Comparison of ENCODE assay signal across 1 cellular context in the genomic region with DNA sequence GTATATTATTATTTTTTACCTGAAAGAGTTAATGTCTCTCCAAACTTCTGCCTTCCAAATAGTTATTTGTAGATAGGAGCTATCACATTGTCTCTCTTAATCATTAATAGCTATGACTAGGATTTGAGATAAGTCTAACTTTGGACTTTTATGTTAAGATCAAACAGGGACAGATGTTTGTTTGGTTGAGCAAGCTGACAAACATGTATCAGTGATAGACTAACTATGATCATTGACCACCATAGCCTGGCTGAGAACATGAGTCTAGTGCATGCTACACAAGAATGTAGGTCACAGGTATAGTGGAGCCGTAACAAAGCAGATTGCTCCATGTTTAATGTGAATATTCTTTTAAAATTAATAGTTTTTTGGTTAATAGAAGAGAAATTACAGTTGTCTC. TPM values are rescaled to one million over a fixed set of nuclear protein-coding genes. Genes with fewer than 3 reads are reported as not detected.
"Had no signal": no experiment of that assay in that cellular context is flagged by ENCODE, and none has a peak within 500 bp of the region (broad histone marks: within the 10 kb centered on the region; RNA-seq: fewer than 3 reads in every experiment).

No MANE protein-coding gene starts in this region.

RNA-seq across cellular contexts. Expression of gene NUTM2A, which starts 53.6 kb away (rescaled TPM):
- total RNA-seq: RPMI7951 had no signal
